Comparison of ENCODE assay signal across 8 cellular contexts in genomic region chr5:14397717-14398116, GRCh38.
DNase-seq lines count a peak whose midpoint lies in the region; ATAC-seq and TF ChIP-seq lines count a peak whose summit lies in the region.

No MANE protein-coding gene starts in this region.

- peaks cover 4% of the 10 kb centered on the region for H3K9me3 Mint-ChIP-seq in stimulated activated memory B cell treated with anti-CD40 and anti-IgM and Interleukin-4, amounts not matched to agents 10 μg/mL and 1 μg/mL and 100 μg/mL, for 72 hours

- no peaks in the 10 kb centered on the region for H3K27me3 Mint-ChIP-seq in stimulated activated memory B cell treated with anti-CD40 and anti-IgM and Interleukin-4, amounts not matched to agents 10 μg/mL and 1 μg/mL and 100 μg/mL, for 72 hours

- H3K27ac Mint-ChIP-seq in stimulated activated memory B cell treated with anti-CD40 and anti-IgM and Interleukin-4, amounts not matched to agents 10 μg/mL and 1 μg/mL and 100 μg/mL, for 72 hours = no peak overlapping the region

- ATAC-seq in SK-N-SH treated with all-trans-retinoic acid at 6 μM for 48 hours (peak; percentile 52), HG03520 (IDR thresholded peaks at IDR 0.05; ENCODE audit: unreplicated experiment) (no peak)
- no peak for ATAC-seq in stimulated activated memory B cell treated with anti-CD40 and anti-IgM and Interleukin-4, amounts not matched to agents 10 μg/mL and 1 μg/mL and 100 μg/mL, for 72 hours

- peaks cover 7% of the 10 kb centered on the region for H3K4me1 Mint-ChIP-seq in stimulated activated memory B cell treated with anti-CD40 and anti-IgM and Interleukin-4, amounts not matched to agents 10 μg/mL and 1 μg/mL and 100 μg/mL, for 72 hours

- DNase-seq in EL (peak; percentile 89), fibroblast of gingiva (ENCODE audit: low read depth) (peak; percentile 84), renal cortical epithelial cell (ENCODE audit: low read depth) (peak; percentile 87), ecto neural progenitor cell (ENCODE audit: low spot score) (no peak), SHP77 (lab: John Stamatoyannopoulos, UW) (no peak)

- H3K36me3 Mint-ChIP-seq in stimulated activated memory B cell treated with anti-CD40 and anti-IgM and Interleukin-4, amounts not matched to agents 10 μg/mL and 1 μg/mL and 100 μg/mL, for 72 hours = peaks cover 59% of the 10 kb centered on the region

- H3K4me3 Mint-ChIP-seq in stimulated activated memory B cell treated with anti-CD40 and anti-IgM and Interleukin-4, amounts not matched to agents 10 μg/mL and 1 μg/mL and 100 μg/mL, for 72 hours = no peak overlapping the region

TF ChIP-seq in SK-N-SH treated with all-trans-retinoic acid at 6 μM for 48 hours, 23 proteins besides CTCF, POLR2A, EP300 and RAD21:
- TF ChIP-seq SNAI2 (CRISPR knock-in tag; IDR thresholded peaks at IDR 0.05) (0 out of 2 replicates have a peak, but pooled peaks have one; percentile 25), TSHZ2 (CRISPR knock-in tag; IDR thresholded peaks at IDR 0.05) (no peak), ARNTL (CRISPR knock-in tag; IDR thresholded peaks at IDR 0.05; ENCODE audit: borderline replicate concordance, low read depth) (no peak), BACH2 (CRISPR knock-in tag; IDR thresholded peaks at IDR 0.05; ENCODE audit: borderline replicate concordance) (no peak), CSDC2 (CRISPR knock-in tag; IDR thresholded peaks at IDR 0.05) (peak; percentile 76; the same call in 1 of the 2 replicates), ISL1 (CRISPR knock-in tag; IDR thresholded peaks at IDR 0.05) (peak; percentile 34)
- TF ChIP-seq, protein P1, sequence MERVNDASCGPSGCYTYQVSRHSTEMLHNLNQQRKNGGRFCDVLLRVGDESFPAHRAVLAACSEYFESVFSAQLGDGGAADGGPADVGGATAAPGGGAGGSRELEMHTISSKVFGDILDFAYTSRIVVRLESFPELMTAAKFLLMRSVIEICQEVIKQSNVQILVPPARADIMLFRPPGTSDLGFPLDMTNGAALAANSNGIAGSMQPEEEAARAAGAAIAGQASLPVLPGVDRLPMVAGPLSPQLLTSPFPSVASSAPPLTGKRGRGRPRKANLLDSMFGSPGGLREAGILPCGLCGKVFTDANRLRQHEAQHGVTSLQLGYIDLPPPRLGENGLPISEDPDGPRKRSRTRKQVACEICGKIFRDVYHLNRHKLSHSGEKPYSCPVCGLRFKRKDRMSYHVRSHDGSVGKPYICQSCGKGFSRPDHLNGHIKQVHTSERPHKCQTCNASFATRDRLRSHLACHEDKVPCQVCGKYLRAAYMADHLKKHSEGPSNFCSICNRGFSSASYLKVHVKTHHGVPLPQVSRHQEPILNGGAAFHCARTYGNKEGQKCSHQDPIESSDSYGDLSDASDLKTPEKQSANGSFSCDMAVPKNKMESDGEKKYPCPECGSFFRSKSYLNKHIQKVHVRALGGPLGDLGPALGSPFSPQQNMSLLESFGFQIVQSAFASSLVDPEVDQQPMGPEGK (CRISPR knock-in tag; IDR thresholded peaks at IDR 0.05; ENCODE audit: borderline replicate concordance) = no peak
- TF ChIP-seq, protein P2, sequence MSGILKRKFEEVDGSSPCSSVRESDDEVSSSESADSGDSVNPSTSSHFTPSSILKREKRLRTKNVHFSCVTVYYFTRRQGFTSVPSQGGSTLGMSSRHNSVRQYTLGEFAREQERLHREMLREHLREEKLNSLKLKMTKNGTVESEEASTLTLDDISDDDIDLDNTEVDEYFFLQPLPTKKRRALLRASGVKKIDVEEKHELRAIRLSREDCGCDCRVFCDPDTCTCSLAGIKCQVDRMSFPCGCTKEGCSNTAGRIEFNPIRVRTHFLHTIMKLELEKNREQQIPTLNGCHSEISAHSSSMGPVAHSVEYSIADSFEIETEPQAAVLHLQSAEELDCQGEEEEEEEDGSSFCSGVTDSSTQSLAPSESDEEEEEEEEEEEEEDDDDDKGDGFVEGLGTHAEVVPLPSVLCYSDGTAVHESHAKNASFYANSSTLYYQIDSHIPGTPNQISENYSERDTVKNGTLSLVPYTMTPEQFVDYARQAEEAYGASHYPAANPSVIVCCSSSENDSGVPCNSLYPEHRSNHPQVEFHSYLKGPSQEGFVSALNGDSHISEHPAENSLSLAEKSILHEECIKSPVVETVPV (CRISPR knock-in tag; IDR thresholded peaks at IDR 0.05) = no peak

Comparison
In these comparisons a context has a peak if more than half of its experiments do, and no peak if none do; other contexts are left out.
1. DNase-seq: peak in EL (single experiment), fibroblast of gingiva (single experiment) and renal cortical epithelial cell (single experiment); none in ecto neural progenitor cell (single experiment) and SHP77 (0 of 2).